In the genomic region with DNA sequence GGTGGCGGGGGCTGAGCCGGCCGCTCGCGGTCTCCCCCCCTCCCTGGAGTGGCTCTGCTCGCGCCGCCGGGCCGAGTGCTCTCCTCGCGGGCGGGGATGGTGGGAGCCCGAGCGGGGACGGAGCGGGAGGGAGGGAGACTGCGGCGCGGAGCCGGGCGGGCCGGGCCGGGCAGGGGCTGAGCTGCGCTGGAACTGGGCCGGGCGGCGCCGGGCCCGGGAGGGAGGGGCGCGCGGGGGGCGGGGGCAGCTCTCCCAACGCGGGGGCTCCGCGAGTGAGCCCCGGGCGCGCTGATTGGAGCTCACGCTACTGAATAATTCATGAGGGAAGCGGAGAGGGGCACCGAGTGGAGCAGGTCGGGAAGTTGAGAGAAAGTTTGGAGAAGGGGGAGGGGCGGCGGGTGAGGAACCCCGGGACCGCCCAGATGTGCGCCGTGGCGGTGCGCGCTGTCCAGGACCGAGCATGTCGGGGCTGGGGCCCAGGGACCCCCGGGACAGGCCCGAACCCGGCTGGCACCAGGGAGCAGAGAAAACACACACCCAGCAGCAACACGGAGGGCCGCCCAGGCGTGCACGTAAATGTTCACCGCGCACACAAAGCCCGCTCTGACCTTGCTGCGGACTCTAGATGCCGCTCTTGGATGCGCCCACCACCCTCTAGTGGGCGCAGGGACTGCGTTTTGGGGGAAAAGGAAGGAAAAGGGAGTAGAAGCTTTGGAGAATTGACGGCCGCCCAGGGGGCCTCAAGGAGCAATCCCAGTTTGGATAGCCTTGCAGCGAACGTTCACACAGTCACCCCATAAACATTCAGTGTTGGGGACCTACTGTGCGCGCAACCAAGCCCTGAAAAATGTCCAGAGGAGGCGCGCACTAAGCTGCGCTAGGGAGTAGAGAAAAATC, we compare ENCODE assay signal across 1 cellular context.
TF ChIP-seq lines count a peak whose summit lies in the region.

A gene (minus strand): TSS at position 194 of the 897 bp plus-strand sequence. CDS start 493 bp downstream, outside the sequence.

TF ChIP-seq in K562, 482 proteins besides CTCF, POLR2A, EP300 and RAD21 (continued from another document and continues in another):
- TF ChIP-seq, protein P1, sequence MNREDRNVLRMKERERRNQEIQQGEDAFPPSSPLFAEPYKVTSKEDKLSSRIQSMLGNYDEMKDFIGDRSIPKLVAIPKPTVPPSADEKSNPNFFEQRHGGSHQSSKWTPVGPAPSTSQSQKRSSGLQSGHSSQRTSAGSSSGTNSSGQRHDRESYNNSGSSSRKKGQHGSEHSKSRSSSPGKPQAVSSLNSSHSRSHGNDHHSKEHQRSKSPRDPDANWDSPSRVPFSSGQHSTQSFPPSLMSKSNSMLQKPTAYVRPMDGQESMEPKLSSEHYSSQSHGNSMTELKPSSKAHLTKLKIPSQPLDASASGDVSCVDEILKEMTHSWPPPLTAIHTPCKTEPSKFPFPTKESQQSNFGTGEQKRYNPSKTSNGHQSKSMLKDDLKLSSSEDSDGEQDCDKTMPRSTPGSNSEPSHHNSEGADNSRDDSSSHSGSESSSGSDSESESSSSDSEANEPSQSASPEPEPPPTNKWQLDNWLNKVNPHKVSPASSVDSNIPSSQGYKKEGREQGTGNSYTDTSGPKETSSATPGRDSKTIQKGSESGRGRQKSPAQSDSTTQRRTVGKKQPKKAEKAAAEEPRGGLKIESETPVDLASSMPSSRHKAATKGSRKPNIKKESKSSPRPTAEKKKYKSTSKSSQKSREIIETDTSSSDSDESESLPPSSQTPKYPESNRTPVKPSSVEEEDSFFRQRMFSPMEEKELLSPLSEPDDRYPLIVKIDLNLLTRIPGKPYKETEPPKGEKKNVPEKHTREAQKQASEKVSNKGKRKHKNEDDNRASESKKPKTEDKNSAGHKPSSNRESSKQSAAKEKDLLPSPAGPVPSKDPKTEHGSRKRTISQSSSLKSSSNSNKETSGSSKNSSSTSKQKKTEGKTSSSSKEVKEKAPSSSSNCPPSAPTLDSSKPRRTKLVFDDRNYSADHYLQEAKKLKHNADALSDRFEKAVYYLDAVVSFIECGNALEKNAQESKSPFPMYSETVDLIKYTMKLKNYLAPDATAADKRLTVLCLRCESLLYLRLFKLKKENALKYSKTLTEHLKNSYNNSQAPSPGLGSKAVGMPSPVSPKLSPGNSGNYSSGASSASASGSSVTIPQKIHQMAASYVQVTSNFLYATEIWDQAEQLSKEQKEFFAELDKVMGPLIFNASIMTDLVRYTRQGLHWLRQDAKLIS (CRISPR knock-in tag; IDR thresholded peaks at IDR 0.05) = peak; percentile 86; the same call in 1 of the 2 replicates
- TF ChIP-seq TOE1 (IDR thresholded peaks at IDR 0.05; ENCODE audit: borderline replicate concordance) (no peak; the same call in 1 of the 2 replicates), TOE1 (CRISPR knock-in tag; IDR thresholded peaks at IDR 0.05; ENCODE audit: borderline replicate concordance, low read depth) (0 out of 2 replicates have a peak, but pooled peaks have one; percentile 35), RFX7 (CRISPR knock-in tag; IDR thresholded peaks at IDR 0.05) (no peak), CBFB (CRISPR knock-in tag; IDR thresholded peaks at IDR 0.05) (no peak), NR4A1 (CRISPR knock-in tag; IDR thresholded peaks at IDR 0.05) (no peak), NR4A1 (tag; IDR thresholded peaks at IDR 0.05) (0 out of 2 replicates have a peak, but pooled peaks have one; percentile 24), RHOXF2B (CRISPR knock-in tag; conservative IDR thresholded peaks at IDR 0.05) (no peak), HNRNPH1 (optimal IDR thresholded peaks at IDR 0.05; ENCODE audit: low read depth, low read length) (no peak), ZNF644 (tag; IDR thresholded peaks at IDR 0.05; ENCODE audit: low read depth) (peak; percentile 25; the same call in 1 of the 2 replicates), FOXA1 (IDR thresholded peaks at IDR 0.05; ENCODE audit: borderline replicate concordance) (no peak), SMAD3 (CRISPR knock-in tag; conservative IDR thresholded peaks at IDR 0.05) (no peak), CCAR2 (IDR thresholded peaks at IDR 0.05; ENCODE audit: low read depth, low read length) (no peak), ZNF316 (IDR thresholded peaks at IDR 0.05) (no peak), TAF15 (IDR thresholded peaks at IDR 0.05; ENCODE audit: low read depth, low read length) (no peak), ZNF584 (CRISPR knock-in tag; IDR thresholded peaks at IDR 0.05; ENCODE audit: low read depth) (no peak), SREBF2 (CRISPR knock-in tag; IDR thresholded peaks at IDR 0.05) (no peak), RBFOX2 (IDR thresholded peaks at IDR 0.05; ENCODE audit: low read depth, low read length) (peak; percentile 71), CC2D1A (IDR thresholded peaks at IDR 0.05) (no peak), BCOR (IDR thresholded peaks at IDR 0.05) (no peak), NR2F6 (CRISPR knock-in tag; IDR thresholded peaks at IDR 0.05) (0 out of 2 replicates have a peak, but pooled peaks have one; percentile 70), BMI1 (IDR thresholded peaks at IDR 0.05; ENCODE audit: low read length) (no peak), ZNF24 (IDR thresholded peaks at IDR 0.05) (peak; percentile 18; the same call in 1 of the 2 replicates), NR3C1 (CRISPR knock-in tag; IDR thresholded peaks at IDR 0.05) (no peak), SRF (CRISPR knock-in tag; IDR thresholded peaks at IDR 0.05) (no peak; a peak in 1 of 4 replicates), MCM7 (IDR thresholded peaks at IDR 0.05) (no peak), BACH1 (tag; IDR thresholded peaks at IDR 0.05) (no peak), TEAD2 (tag; IDR thresholded peaks at IDR 0.05) (no peak), CTBP1 (IDR thresholded peaks at IDR 0.05; ENCODE audit: borderline replicate concordance) (peak; percentile 93), MED1 (CRISPR knock-in tag; IDR thresholded peaks at IDR 0.05; ENCODE audit: borderline replicate concordance) (no peak), SETDB1 (IDR thresholded peaks at IDR 0.05; ENCODE audit: low read length) (no peak), COPS2 (conservative IDR thresholded peaks at IDR 0.05) (no peak), ZKSCAN1 (IDR thresholded peaks at IDR 0.05; ENCODE audit: low read depth, low read length) (peak; percentile 99), KLF13 (tag; IDR thresholded peaks at IDR 0.05; ENCODE audit: borderline replicate concordance, low read depth) (peak; percentile 84; the same call in 1 of the 2 replicates), RUNX1 (IDR thresholded peaks at IDR 0.05; ENCODE audit: low read depth) (no peak), ZNF764 (CRISPR knock-in tag; IDR thresholded peaks at IDR 0.05; ENCODE audit: low read depth) (no peak), FOXK2 (conservative IDR thresholded peaks at IDR 0.05 in 1 of 2, IDR thresholded peaks at IDR 0.05 in 1 of 2; ENCODE audit: low read depth in 2 of 2) (peak; percentile 65 to 66; a peak in 2 of 4 replicates), STAT5A (IDR thresholded peaks at IDR 0.05; ENCODE audit: borderline replicate concordance, low read length) (no peak), ZNF695 (CRISPR knock-in tag; IDR thresholded peaks at IDR 0.05) (no peak), RNF2 (IDR thresholded peaks at IDR 0.05) (0 out of 2 replicates have a peak, but pooled peaks have one; percentile 58), CCNT2 (IDR thresholded peaks at IDR 0.05; ENCODE audit: borderline replicate concordance, extremely low read depth, insufficient read length, low read depth, low read length) (no peak), TARDBP (IDR thresholded peaks at IDR 0.05) (0 out of 2 replicates have a peak, but pooled peaks have one; percentile 51), ELF1 (tag; IDR thresholded peaks at IDR 0.05) (peak; percentile 47; the same call in 1 of the 2 replicates), KDM2B (CRISPR knock-in tag; IDR thresholded peaks at IDR 0.05) (peak; percentile 87; the same call in 1 of the 2 replicates), SIN3A (IDR thresholded peaks at IDR 0.05; ENCODE audit: borderline replicate concordance in 2 of 2, control insufficient read depth in 1 of 2, low read depth in 2 of 2, low read length in 2 of 2) (peak; percentile 15 to 63; a peak in 2 of 4 replicates), BCL6 (CRISPR knock-in tag; IDR thresholded peaks at IDR 0.05) (no peak), ZBTB7A (IDR thresholded peaks at IDR 0.05; ENCODE audit: borderline replicate concordance, control insufficient read depth, low read depth, low read length) (peak; percentile 92)
- TF ChIP-seq, protein P2, sequence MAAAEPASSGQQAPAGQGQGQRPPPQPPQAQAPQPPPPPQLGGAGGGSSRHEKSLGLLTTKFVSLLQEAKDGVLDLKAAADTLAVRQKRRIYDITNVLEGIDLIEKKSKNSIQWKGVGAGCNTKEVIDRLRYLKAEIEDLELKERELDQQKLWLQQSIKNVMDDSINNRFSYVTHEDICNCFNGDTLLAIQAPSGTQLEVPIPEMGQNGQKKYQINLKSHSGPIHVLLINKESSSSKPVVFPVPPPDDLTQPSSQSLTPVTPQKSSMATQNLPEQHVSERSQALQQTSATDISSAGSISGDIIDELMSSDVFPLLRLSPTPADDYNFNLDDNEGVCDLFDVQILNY (CRISPR knock-in tag; IDR thresholded peaks at IDR 0.05) = 0 out of 2 replicates have a peak, but pooled peaks have one; percentile 32
- TF ChIP-seq, protein P3, sequence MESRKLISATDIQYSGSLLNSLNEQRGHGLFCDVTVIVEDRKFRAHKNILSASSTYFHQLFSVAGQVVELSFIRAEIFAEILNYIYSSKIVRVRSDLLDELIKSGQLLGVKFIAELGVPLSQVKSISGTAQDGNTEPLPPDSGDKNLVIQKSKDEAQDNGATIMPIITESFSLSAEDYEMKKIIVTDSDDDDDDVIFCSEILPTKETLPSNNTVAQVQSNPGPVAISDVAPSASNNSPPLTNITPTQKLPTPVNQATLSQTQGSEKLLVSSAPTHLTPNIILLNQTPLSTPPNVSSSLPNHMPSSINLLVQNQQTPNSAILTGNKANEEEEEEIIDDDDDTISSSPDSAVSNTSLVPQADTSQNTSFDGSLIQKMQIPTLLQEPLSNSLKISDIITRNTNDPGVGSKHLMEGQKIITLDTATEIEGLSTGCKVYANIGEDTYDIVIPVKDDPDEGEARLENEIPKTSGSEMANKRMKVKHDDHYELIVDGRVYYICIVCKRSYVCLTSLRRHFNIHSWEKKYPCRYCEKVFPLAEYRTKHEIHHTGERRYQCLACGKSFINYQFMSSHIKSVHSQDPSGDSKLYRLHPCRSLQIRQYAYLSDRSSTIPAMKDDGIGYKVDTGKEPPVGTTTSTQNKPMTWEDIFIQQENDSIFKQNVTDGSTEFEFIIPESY (CRISPR knock-in tag; IDR thresholded peaks at IDR 0.05) = 0 out of 2 replicates have a peak, but pooled peaks have one; percentile 40
- TF ChIP-seq, protein P4, sequence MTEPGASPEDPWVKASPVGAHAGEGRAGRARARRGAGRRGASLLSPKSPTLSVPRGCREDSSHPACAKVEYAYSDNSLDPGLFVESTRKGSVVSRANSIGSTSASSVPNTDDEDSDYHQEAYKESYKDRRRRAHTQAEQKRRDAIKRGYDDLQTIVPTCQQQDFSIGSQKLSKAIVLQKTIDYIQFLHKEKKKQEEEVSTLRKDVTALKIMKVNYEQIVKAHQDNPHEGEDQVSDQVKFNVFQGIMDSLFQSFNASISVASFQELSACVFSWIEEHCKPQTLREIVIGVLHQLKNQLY (CRISPR knock-in tag; conservative IDR thresholded peaks at IDR 0.05) = no peak
- TF ChIP-seq, protein P5, sequence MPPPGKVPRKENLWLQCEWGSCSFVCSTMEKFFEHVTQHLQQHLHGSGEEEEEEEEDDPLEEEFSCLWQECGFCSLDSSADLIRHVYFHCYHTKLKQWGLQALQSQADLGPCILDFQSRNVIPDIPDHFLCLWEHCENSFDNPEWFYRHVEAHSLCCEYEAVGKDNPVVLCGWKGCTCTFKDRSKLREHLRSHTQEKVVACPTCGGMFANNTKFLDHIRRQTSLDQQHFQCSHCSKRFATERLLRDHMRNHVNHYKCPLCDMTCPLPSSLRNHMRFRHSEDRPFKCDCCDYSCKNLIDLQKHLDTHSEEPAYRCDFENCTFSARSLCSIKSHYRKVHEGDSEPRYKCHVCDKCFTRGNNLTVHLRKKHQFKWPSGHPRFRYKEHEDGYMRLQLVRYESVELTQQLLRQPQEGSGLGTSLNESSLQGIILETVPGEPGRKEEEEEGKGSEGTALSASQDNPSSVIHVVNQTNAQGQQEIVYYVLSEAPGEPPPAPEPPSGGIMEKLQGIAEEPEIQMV (tag; conservative IDR thresholded peaks at IDR 0.05; ENCODE audit: low read depth) = no peak
- TF ChIP-seq, protein P6, sequence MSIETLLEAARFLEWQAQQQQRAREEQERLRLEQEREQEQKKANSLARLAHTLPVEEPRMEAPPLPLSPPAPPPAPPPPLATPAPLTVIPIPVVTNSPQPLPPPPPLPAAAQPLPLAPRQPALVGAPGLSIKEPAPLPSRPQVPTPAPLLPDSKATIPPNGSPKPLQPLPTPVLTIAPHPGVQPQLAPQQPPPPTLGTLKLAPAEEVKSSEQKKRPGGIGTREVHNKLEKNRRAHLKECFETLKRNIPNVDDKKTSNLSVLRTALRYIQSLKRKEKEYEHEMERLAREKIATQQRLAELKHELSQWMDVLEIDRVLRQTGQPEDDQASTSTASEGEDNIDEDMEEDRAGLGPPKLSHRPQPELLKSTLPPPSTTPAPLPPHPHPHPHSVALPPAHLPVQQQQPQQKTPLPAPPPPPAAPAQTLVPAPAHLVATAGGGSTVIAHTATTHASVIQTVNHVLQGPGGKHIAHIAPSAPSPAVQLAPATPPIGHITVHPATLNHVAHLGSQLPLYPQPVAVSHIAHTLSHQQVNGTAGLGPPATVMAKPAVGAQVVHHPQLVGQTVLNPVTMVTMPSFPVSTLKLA (conservative IDR thresholded peaks at IDR 0.05) = peak; percentile 77 to 86; a peak in 3 of 4 replicates
- TF ChIP-seq, protein P7, sequence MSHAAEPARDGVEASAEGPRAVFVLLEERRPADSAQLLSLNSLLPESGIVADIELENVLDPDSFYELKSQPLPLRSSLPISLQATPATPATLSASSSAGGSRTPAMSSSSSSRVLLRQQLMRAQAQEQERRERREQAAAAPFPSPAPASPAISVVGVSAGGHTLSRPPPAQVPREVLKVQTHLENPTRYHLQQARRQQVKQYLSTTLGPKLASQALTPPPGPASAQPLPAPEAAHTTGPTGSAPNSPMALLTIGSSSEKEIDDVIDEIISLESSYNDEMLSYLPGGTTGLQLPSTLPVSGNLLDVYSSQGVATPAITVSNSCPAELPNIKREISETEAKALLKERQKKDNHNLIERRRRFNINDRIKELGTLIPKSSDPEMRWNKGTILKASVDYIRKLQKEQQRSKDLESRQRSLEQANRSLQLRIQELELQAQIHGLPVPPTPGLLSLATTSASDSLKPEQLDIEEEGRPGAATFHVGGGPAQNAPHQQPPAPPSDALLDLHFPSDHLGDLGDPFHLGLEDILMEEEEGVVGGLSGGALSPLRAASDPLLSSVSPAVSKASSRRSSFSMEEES (CRISPR knock-in tag; IDR thresholded peaks at IDR 0.05) = no peak
- TF ChIP-seq, protein P8, sequence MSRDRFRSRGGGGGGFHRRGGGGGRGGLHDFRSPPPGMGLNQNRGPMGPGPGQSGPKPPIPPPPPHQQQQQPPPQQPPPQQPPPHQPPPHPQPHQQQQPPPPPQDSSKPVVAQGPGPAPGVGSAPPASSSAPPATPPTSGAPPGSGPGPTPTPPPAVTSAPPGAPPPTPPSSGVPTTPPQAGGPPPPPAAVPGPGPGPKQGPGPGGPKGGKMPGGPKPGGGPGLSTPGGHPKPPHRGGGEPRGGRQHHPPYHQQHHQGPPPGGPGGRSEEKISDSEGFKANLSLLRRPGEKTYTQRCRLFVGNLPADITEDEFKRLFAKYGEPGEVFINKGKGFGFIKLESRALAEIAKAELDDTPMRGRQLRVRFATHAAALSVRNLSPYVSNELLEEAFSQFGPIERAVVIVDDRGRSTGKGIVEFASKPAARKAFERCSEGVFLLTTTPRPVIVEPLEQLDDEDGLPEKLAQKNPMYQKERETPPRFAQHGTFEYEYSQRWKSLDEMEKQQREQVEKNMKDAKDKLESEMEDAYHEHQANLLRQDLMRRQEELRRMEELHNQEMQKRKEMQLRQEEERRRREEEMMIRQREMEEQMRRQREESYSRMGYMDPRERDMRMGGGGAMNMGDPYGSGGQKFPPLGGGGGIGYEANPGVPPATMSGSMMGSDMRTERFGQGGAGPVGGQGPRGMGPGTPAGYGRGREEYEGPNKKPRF (IDR thresholded peaks at IDR 0.05; ENCODE audit: low read depth, low read length) = no peak
